In genomic region chr3:71087109-71088018, GRCh38 we compare ENCODE assay signal across 1 cellular context.
TF ChIP-seq lines count a peak whose summit lies in the region.

No MANE protein-coding gene starts in this region.

TF ChIP-seq in GM12878, 131 proteins besides CTCF, POLR2A, EP300 and RAD21 (continued from another document and continues in another):
- TF ChIP-seq BCL3 (IDR thresholded peaks at IDR 0.05; ENCODE audit: borderline replicate concordance, insufficient read depth, low read depth, low read length, poor library complexity, severe bottlenecking) (peak; percentile 83), HDAC6 (IDR thresholded peaks at IDR 0.05; ENCODE audit: unreplicated experiment) (no peak), CBX5 (IDR thresholded peaks at IDR 0.05; ENCODE audit: low read depth) (no peak; the same call in 1 of the 2 replicates), TBL1XR1 (IDR thresholded peaks at IDR 0.05; ENCODE audit: low read depth, low read length) (peak; percentile 94), WRNIP1 (IDR thresholded peaks at IDR 0.05; ENCODE audit: borderline replicate concordance, low read depth, low read length) (no peak), ZNF207 (IDR thresholded peaks at IDR 0.05; ENCODE audit: borderline replicate concordance) (no peak), USF1 (IDR thresholded peaks at IDR 0.05; ENCODE audit: borderline replicate concordance, extremely low read length, insufficient read depth, low read depth, low read length) (no peak), ZZZ3 (IDR thresholded peaks at IDR 0.05; ENCODE audit: control insufficient read depth, insufficient read length, low read depth) (no peak), GABPA (IDR thresholded peaks at IDR 0.05; ENCODE audit: low read depth) (peak; percentile 64), ATF3 (IDR thresholded peaks at IDR 0.05; ENCODE audit: borderline replicate concordance, extremely low read depth, low read depth, low read length) (no peak), EZH2 (IDR thresholded peaks at IDR 0.05; ENCODE audit: borderline replicate concordance, control insufficient read depth, low read depth, low read length) (no peak), CBFB (IDR thresholded peaks at IDR 0.05; ENCODE audit: low read depth) (peak; percentile 56; the same call in 1 of the 2 replicates), FOS (IDR thresholded peaks at IDR 0.05; ENCODE audit: borderline replicate concordance, extremely low read depth, insufficient read length) (no peak), ASH2L (IDR thresholded peaks at IDR 0.05; ENCODE audit: borderline replicate concordance, low read depth) (no peak), HCFC1 (IDR thresholded peaks at IDR 0.05; ENCODE audit: low read length) (no peak), BMI1 (IDR thresholded peaks at IDR 0.05; ENCODE audit: borderline replicate concordance) (peak; percentile 28; the same call in 1 of the 2 replicates), BRCA1 (IDR thresholded peaks at IDR 0.05; ENCODE audit: low read depth, low read length) (no peak), SREBF2 (IDR thresholded peaks at IDR 0.05; ENCODE audit: low read length) (no peak), STAT3 (IDR thresholded peaks at IDR 0.05; ENCODE audit: low read depth, low read length) (0 out of 2 replicates have a peak, but pooled peaks have one; percentile 38), POLR2AphosphoS5 (IDR thresholded peaks at IDR 0.05; ENCODE audit: low read length) (no peak), HDAC2 (IDR thresholded peaks at IDR 0.05) (no peak), ZSCAN29 (IDR thresholded peaks at IDR 0.05) (no peak), NR2C2 (IDR thresholded peaks at IDR 0.05; ENCODE audit: borderline replicate concordance, control insufficient read depth, insufficient read length, low read depth) (no peak), KAT2A (conservative IDR thresholded peaks at IDR 0.05; ENCODE audit: control insufficient read depth, low read depth, low read length) (no peak), ZNF217 (IDR thresholded peaks at IDR 0.05) (peak; percentile 97), IRF4 (IDR thresholded peaks at IDR 0.05; ENCODE audit: low read depth, low read length) (peak; percentile 41; the same call in 1 of the 2 replicates), SUPT20H (IDR thresholded peaks at IDR 0.05; ENCODE audit: borderline replicate concordance, control insufficient read depth, low read depth, low read length) (no peak), RFX5 (IDR thresholded peaks at IDR 0.05; ENCODE audit: low read depth, low read length) (no peak), ATF7 (IDR thresholded peaks at IDR 0.05; ENCODE audit: low read depth) (no peak), FOXK2 (IDR thresholded peaks at IDR 0.05) (no peak), FOXM1 (IDR thresholded peaks at IDR 0.05; ENCODE audit: low read depth, low read length) (peak; percentile 99), EED (IDR thresholded peaks at IDR 0.05; ENCODE audit: low read depth) (peak; percentile 43), NFXL1 (IDR thresholded peaks at IDR 0.05; ENCODE audit: borderline replicate concordance) (no peak), ZNF622 (IDR thresholded peaks at IDR 0.05) (no peak), CEBPZ (IDR thresholded peaks at IDR 0.05; ENCODE audit: low read depth, low read length) (no peak), NFYA (IDR thresholded peaks at IDR 0.05; ENCODE audit: borderline replicate concordance, low read depth, low read length) (no peak), KLF5 (IDR thresholded peaks at IDR 0.05; ENCODE audit: partially characterized antibody) (peak; percentile 73), PBX3 (IDR thresholded peaks at IDR 0.05; ENCODE audit: insufficient replicate concordance, low read depth, low read length) (peak; percentile 70), DPF2 (IDR thresholded peaks at IDR 0.05) (no peak), POLR2AphosphoS2 (IDR thresholded peaks at IDR 0.05; ENCODE audit: low read depth, low read length) (no peak)
- TF ChIP-seq, protein P1, sequence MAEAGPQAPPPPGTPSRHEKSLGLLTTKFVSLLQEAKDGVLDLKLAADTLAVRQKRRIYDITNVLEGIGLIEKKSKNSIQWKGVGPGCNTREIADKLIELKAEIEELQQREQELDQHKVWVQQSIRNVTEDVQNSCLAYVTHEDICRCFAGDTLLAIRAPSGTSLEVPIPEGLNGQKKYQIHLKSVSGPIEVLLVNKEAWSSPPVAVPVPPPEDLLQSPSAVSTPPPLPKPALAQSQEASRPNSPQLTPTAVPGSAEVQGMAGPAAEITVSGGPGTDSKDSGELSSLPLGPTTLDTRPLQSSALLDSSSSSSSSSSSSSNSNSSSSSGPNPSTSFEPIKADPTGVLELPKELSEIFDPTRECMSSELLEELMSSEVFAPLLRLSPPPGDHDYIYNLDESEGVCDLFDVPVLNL (IDR thresholded peaks at IDR 0.05; ENCODE audit: low read depth, low read length): no peak
- TF ChIP-seq, protein P2, sequence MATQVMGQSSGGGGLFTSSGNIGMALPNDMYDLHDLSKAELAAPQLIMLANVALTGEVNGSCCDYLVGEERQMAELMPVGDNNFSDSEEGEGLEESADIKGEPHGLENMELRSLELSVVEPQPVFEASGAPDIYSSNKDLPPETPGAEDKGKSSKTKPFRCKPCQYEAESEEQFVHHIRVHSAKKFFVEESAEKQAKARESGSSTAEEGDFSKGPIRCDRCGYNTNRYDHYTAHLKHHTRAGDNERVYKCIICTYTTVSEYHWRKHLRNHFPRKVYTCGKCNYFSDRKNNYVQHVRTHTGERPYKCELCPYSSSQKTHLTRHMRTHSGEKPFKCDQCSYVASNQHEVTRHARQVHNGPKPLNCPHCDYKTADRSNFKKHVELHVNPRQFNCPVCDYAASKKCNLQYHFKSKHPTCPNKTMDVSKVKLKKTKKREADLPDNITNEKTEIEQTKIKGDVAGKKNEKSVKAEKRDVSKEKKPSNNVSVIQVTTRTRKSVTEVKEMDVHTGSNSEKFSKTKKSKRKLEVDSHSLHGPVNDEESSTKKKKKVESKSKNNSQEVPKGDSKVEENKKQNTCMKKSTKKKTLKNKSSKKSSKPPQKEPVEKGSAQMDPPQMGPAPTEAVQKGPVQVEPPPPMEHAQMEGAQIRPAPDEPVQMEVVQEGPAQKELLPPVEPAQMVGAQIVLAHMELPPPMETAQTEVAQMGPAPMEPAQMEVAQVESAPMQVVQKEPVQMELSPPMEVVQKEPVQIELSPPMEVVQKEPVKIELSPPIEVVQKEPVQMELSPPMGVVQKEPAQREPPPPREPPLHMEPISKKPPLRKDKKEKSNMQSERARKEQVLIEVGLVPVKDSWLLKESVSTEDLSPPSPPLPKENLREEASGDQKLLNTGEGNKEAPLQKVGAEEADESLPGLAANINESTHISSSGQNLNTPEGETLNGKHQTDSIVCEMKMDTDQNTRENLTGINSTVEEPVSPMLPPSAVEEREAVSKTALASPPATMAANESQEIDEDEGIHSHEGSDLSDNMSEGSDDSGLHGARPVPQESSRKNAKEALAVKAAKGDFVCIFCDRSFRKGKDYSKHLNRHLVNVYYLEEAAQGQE (IDR thresholded peaks at IDR 0.05; ENCODE audit: low read depth, low read length): 0 out of 2 replicates have a peak, but pooled peaks have one; percentile 10
- TF ChIP-seq, protein P3, sequence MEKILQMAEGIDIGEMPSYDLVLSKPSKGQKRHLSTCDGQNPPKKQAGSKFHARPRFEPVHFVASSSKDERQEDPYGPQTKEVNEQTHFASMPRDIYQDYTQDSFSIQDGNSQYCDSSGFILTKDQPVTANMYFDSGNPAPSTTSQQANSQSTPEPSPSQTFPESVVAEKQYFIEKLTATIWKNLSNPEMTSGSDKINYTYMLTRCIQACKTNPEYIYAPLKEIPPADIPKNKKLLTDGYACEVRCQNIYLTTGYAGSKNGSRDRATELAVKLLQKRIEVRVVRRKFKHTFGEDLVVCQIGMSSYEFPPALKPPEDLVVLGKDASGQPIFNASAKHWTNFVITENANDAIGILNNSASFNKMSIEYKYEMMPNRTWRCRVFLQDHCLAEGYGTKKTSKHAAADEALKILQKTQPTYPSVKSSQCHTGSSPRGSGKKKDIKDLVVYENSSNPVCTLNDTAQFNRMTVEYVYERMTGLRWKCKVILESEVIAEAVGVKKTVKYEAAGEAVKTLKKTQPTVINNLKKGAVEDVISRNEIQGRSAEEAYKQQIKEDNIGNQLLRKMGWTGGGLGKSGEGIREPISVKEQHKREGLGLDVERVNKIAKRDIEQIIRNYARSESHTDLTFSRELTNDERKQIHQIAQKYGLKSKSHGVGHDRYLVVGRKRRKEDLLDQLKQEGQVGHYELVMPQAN (conservative IDR thresholded peaks at IDR 0.05): no peak
- TF ChIP-seq, protein P4, sequence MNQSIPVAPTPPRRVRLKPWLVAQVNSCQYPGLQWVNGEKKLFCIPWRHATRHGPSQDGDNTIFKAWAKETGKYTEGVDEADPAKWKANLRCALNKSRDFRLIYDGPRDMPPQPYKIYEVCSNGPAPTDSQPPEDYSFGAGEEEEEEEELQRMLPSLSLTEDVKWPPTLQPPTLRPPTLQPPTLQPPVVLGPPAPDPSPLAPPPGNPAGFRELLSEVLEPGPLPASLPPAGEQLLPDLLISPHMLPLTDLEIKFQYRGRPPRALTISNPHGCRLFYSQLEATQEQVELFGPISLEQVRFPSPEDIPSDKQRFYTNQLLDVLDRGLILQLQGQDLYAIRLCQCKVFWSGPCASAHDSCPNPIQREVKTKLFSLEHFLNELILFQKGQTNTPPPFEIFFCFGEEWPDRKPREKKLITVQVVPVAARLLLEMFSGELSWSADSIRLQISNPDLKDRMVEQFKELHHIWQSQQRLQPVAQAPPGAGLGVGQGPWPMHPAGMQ (IDR thresholded peaks at IDR 0.05; ENCODE audit: borderline replicate concordance): no peak
- TF ChIP-seq, protein P5, sequence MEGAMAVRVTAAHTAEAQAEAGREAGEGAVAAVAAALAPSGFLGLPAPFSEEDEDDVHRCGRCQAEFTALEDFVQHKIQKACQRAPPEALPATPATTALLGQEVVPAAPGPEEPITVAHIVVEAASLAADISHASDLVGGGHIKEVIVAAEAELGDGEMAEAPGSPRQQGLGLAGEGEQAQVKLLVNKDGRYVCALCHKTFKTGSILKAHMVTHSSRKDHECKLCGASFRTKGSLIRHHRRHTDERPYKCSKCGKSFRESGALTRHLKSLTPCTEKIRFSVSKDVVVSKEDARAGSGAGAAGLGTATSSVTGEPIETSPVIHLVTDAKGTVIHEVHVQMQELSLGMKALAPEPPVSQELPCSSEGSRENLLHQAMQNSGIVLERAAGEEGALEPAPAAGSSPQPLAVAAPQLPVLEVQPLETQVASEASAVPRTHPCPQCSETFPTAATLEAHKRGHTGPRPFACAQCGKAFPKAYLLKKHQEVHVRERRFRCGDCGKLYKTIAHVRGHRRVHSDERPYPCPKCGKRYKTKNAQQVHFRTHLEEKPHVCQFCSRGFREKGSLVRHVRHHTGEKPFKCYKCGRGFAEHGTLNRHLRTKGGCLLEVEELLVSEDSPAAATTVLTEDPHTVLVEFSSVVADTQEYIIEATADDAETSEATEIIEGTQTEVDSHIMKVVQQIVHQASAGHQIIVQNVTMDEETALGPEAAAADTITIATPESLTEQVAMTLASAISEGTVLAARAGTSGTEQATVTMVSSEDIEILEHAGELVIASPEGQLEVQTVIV (IDR thresholded peaks at IDR 0.05; ENCODE audit: borderline replicate concordance, partially characterized antibody): no peak
